20 cellular contexts compared by ENCODE assay signal in genomic region chr20:53194891-53195290, GRCh38.
A peak's percentile ranks its signal among the peaks of the same experiment; 100 is the strongest.
DNase-seq lines count a peak whose midpoint lies in the region; ATAC-seq and TF ChIP-seq lines count a peak whose summit lies in the region.
"Had no signal": no experiment of that assay in that cellular context is flagged by ENCODE, and none has a peak within 500 bp of the region (broad histone marks: within the 10 kb centered on the region; RNA-seq: fewer than 3 reads in every experiment).

No MANE protein-coding gene starts in this region.

- H3K4me3 Mint-ChIP-seq in type B pancreatic cell: peak overlapping the region; percentile 56
- H3K4me3 Mint-ChIP-seq: CD14-positive monocyte; CD4-positive, alpha-beta memory T cell had no signal

- peaks cover 9% of the 10 kb centered on the region for H3K36me3 Mint-ChIP-seq in type B pancreatic cell
- H3K36me3 Mint-ChIP-seq: CD14-positive monocyte had no signal

- H3K4me3 ChIP-seq in OCI-LY7 (ENCODE audit: low read depth, low read length, poor library complexity, severe bottlenecking): no peak overlapping the region
- no peak overlapping the region for H3K4me3 ChIP-seq in gastrocnemius medialis
- H3K4me3 ChIP-seq: A549, BLaER1, GM12878 had no signal

- peak; percentile 18 for DNase-seq in NCI-H82 (lab: John Stamatoyannopoulos, UW)
- no peak for DNase-seq in NCI-H82 treated with DMSO at 0.1 percent for 48 hours (lab: John Stamatoyannopoulos, UW; ENCODE audit: unreplicated experiment)
- no peak for DNase-seq in OCI-LY7 (ENCODE audit: low spot score)
- peak; percentile 31 for DNase-seq in left kidney (ENCODE audit: low read depth, low spot score)
- no peak for DNase-seq in type B pancreatic cell (ENCODE audit: extremely low spot score, unreplicated experiment)
- DNase-seq in mucosa of gallbladder (ENCODE audit: low spot score): no peak
- DNase-seq in posterior cingulate gyrus: no peak
- DNase-seq in gastrocnemius medialis: no peak
- DNase-seq: AML-193; CD4-positive, alpha-beta memory T cell; DMS153; DMS79; GF-D8; HCEC 1CT; IMR-90 had no signal

- H3K27ac ChIP-seq in OCI-LY7 (ENCODE audit: low read depth, low read length, poor library complexity, severe bottlenecking) (no peak overlapping the region), gastrocnemius medialis (no peak overlapping the region)
- H3K27ac ChIP-seq: 22Rv1, A549, BLaER1 had no signal

- H4K20me1 ChIP-seq in OCI-LY7 (ENCODE audit: insufficient read depth, low read length): no peaks in the 10 kb centered on the region
- H4K20me1 ChIP-seq: BLaER1 had no signal

- H3K4me2 ChIP-seq in OCI-LY7 (ENCODE audit: low read length): no peak overlapping the region
- H3K4me2 ChIP-seq: A549, BLaER1 had no signal

- H3K36me3 ChIP-seq in OCI-LY7 (ENCODE audit: insufficient read depth, low read length) (no peaks in the 10 kb centered on the region), gastrocnemius medialis (no peaks in the 10 kb centered on the region)
- H3K36me3 ChIP-seq: BLaER1 had no signal

- no TSS peak for BruUV-seq in OCI-LY7 (replicated peaks; lab: Mats Ljungman, UMichigan)

- in situ Hi-C loops in gastrocnemius medialis (cut with MboI; ENCODE audit: low sequenced_read_pairs in 4 of 4): no loop called here

- TF ChIP-seq CTCF in OCI-LY7 (conservative IDR thresholded peaks at IDR 0.05; ENCODE audit: low read length) (0 out of 2 replicates have a peak, but pooled peaks have one; percentile 24), type B pancreatic cell (conservative IDR thresholded peaks at IDR 0.05) (peak; percentile 18), gastrocnemius medialis (IDR thresholded peaks at IDR 0.05 in 4 of 5, conservative IDR thresholded peaks at IDR 0.05 in 1 of 5) (no peak)

- no peak for TF ChIP-seq POLR2A in gastrocnemius medialis (IDR thresholded peaks at IDR 0.05)

- H3K27me3 ChIP-seq in gastrocnemius medialis: peaks cover 0 to 2% (median 0%) of the 10 kb centered on the region in 3 donors
- H3K27me3 ChIP-seq: BLaER1 had no signal

- H3K4me1 Mint-ChIP-seq in type B pancreatic cell (ENCODE audit: unreplicated experiment): peaks cover 32% of the 10 kb centered on the region
- H3K4me1 Mint-ChIP-seq: CD14-positive monocyte had no signal

- peaks cover 4% of the 10 kb centered on the region for H3K9me3 Mint-ChIP-seq in type B pancreatic cell
- H3K9me3 Mint-ChIP-seq: CD14-positive monocyte; CD4-positive, alpha-beta memory T cell had no signal

- H3K9me3 ChIP-seq in OCI-LY7 (ENCODE audit: low read length) (no peaks in the 10 kb centered on the region), gastrocnemius medialis (no peaks in the 10 kb centered on the region)
- H3K9me3 ChIP-seq: A549, BLaER1 had no signal

- H3K27me3 Mint-ChIP-seq in type B pancreatic cell: peaks cover 5% of the 10 kb centered on the region

- H3K4me1 ChIP-seq in OCI-LY7 (ENCODE audit: insufficient read depth, low read length, poor library complexity, severe bottlenecking) (no peaks in the 10 kb centered on the region), gastrocnemius medialis (no peaks in the 10 kb centered on the region)
- H3K4me1 ChIP-seq: A549, BLaER1 had no signal

- intact Hi-C loops in OCI-LY7 (cut with micrococcal nuclease; ENCODE audit: unreplicated experiment): no loop called here
- intact Hi-C loops in posterior cingulate gyrus (cut with DNase I): no loop called here
- intact Hi-C loops in gastrocnemius medialis (cut with DNase I; ENCODE audit: low total_unique reads): no loop called here

- H3K79me2 ChIP-seq in OCI-LY7 (ENCODE audit: insufficient read depth, low read depth, low read length): no peaks in the 10 kb centered on the region

- peak overlapping the region; percentile 78 for H3K27ac Mint-ChIP-seq in type B pancreatic cell
- H3K27ac Mint-ChIP-seq: CD14-positive monocyte had no signal

- no peak overlapping the region for H2AFZ ChIP-seq in OCI-LY7 (ENCODE audit: low read length)

- POLR2A ChIA-PET in OCI-LY7 (lab: Charles Lee): no interaction called here

- CTCF ChIA-PET in OCI-LY7 (lab: Charles Lee; ENCODE audit: unreplicated experiment): no interaction called here

- no peaks in the 10 kb centered on the region for H3K9me2 ChIP-seq in OCI-LY7 (ENCODE audit: insufficient read depth, low read length)

- ATAC-seq in gastrocnemius medialis: no peak
- ATAC-seq: A549, GM12878 had no signal

Comparison
In these comparisons a context has a peak if more than half of its experiments do, and no peak if none do; other contexts are left out.
1. DNase-seq: peak in NCI-H82 (single experiment) and left kidney (single experiment); none in NCI-H82 treated with DMSO at 0.1 percent for 48 hours (single experiment), OCI-LY7 (single experiment), type B pancreatic cell (single experiment), mucosa of gallbladder (single experiment), posterior cingulate gyrus (0 of 10) and gastrocnemius medialis (0 of 2).
2. CTCF ChIP-seq: peak in OCI-LY7 (single experiment) and type B pancreatic cell (single experiment); none in gastrocnemius medialis (0 of 5).